10 cellular contexts compared by ENCODE assay signal in the genomic region with DNA sequence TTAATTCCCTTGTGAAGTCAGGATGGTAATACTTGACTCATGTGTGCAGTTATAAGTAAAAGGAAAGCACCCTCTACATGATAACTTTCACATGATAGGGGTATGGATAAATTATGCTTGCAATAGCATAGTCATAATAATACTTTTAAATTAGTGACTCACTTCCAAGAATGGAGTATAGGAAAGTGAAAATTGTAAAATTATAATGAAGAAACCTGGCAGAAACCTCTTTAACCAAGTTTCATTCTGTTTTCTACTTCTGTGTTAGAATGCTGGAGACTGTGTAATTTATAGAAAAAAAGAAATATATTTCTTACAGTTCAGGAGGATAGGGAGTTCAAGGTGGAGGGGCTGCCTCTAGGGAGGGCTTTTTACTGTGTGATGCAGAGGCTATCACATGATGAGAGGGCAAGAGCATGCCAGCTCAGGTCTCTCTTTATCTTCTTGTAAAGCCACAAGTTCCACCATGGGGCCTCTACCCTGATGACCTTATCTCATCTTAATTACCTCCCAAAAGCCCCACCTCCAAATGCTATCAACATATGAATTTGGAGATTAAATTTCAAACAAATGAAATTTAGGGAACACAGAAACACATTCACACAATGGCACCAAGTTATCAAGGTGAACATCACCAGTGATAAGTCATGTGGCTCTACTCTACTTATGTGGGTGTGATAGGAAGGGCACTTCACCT. TPM values are rescaled to one million over a fixed set of nuclear protein-coding genes. Genes with fewer than 3 reads are reported as not detected.
A peak's percentile ranks its signal among the peaks of the same experiment; 100 is the strongest.
DNase-seq lines count a peak whose midpoint lies in the region; ATAC-seq and TF ChIP-seq lines count a peak whose summit lies in the region.
"Had no signal": no experiment of that assay in that cellular context is flagged by ENCODE, and none has a peak within 500 bp of the region (broad histone marks: within the 10 kb centered on the region; RNA-seq: fewer than 3 reads in every experiment).

No MANE protein-coding gene starts in this region.

- no peaks in the 10 kb centered on the region for H3K27me3 Mint-ChIP-seq in activated T-cell treated with anti-CD3 and anti-CD28 coated beads, Interleukin-2, amount 50 U/mL, for 4 hours (ENCODE audit: low read depth)
- no peaks in the 10 kb centered on the region for H3K27me3 Mint-ChIP-seq in stimulated activated naive CD8-positive, alpha-beta T cell treated with anti-CD3 and anti-CD28 coated beads, Interleukin-15, Interleukin-2, amounts not matched to agents 100 ng/mL and 50 ng/mL, for 24 hours

- no peaks in the 10 kb centered on the region for H3K36me3 Mint-ChIP-seq in activated T-cell treated with anti-CD3 and anti-CD28 coated beads, Interleukin-2, amount 50 U/mL, for 4 hours (ENCODE audit: insufficient read depth)
- no peaks in the 10 kb centered on the region for H3K36me3 Mint-ChIP-seq in stimulated activated naive CD8-positive, alpha-beta T cell treated with anti-CD3 and anti-CD28 coated beads, Interleukin-15, Interleukin-2, amounts not matched to agents 100 ng/mL and 50 ng/mL, for 24 hours (ENCODE audit: low read depth)

- peak; percentile 71 to 84 for ATAC-seq in activated T-cell treated with anti-CD3 and anti-CD28 coated beads, Interleukin-2, amount 50 U/mL, for 4 hours
- ATAC-seq in HG02571 (IDR thresholded peaks at IDR 0.05; ENCODE audit: unreplicated experiment) (peak; percentile 59), HG03439 (IDR thresholded peaks at IDR 0.05; ENCODE audit: unreplicated experiment) (peak; percentile 65)

- no peaks in the 10 kb centered on the region for H3K9me3 ChIP-seq in esophagus squamous epithelium
- H3K9me3 ChIP-seq: right atrium auricular region had no signal

- peaks cover 0 to 9% (median 0%) of the 10 kb centered on the region in 3 donors for H3K4me1 ChIP-seq in esophagus squamous epithelium

- no peaks in the 10 kb centered on the region for H3K9me3 Mint-ChIP-seq in activated T-cell treated with anti-CD3 and anti-CD28 coated beads, Interleukin-2, amount 50 U/mL, for 4 hours
- H3K9me3 Mint-ChIP-seq in stimulated activated naive CD8-positive, alpha-beta T cell treated with anti-CD3 and anti-CD28 coated beads, Interleukin-15, Interleukin-2, amounts not matched to agents 100 ng/mL and 50 ng/mL, for 24 hours = no peaks in the 10 kb centered on the region

- H3K27ac ChIP-seq in esophagus squamous epithelium = no peak overlapping the region
- H3K27ac ChIP-seq: coronary artery, right atrium auricular region had no signal

- peaks cover 5% of the 10 kb centered on the region for H3K4me1 Mint-ChIP-seq in activated T-cell treated with anti-CD3 and anti-CD28 coated beads, Interleukin-2, amount 50 U/mL, for 4 hours (ENCODE audit: low read depth)
- H3K4me1 Mint-ChIP-seq in stimulated activated naive CD8-positive, alpha-beta T cell treated with anti-CD3 and anti-CD28 coated beads, Interleukin-15, Interleukin-2, amounts not matched to agents 100 ng/mL and 50 ng/mL, for 24 hours (ENCODE audit: low read depth) = peaks cover 33% of the 10 kb centered on the region

- intact Hi-C loops in esophagus squamous epithelium (cut with DNase I) = no loop called here

- DNase-seq in activated T-cell treated with anti-CD3 and anti-CD28 coated beads, Interleukin-2, amount 50 U/mL, for 4 hours = no peak
- DNase-seq in activated T-cell treated with anti-CD3 and anti-CD28 coated beads for 4 hours (no peak), HPDE6-E6E7 (ENCODE audit: extremely low spot score) (no peak), esophagus squamous epithelium (lab: John Stamatoyannopoulos, UW) (no peak)
- DNase-seq in activated effector memory CD4-positive, alpha-beta T cell treated with Interleukin-2 at 50 U/mL for 16 hours = no peak

- H3K27me3 ChIP-seq in esophagus squamous epithelium = no peaks in the 10 kb centered on the region
- H3K27me3 ChIP-seq: right atrium auricular region had no signal

- no peak for TF ChIP-seq POLR2A in esophagus squamous epithelium (IDR thresholded peaks at IDR 0.05)

- H3K27ac Mint-ChIP-seq in stimulated activated naive CD8-positive, alpha-beta T cell treated with anti-CD3 and anti-CD28 coated beads, Interleukin-15, Interleukin-2, amounts not matched to agents 100 ng/mL and 50 ng/mL, for 24 hours = peak overlapping the region; percentile 89

- no peak overlapping the region for H3K4me3 ChIP-seq in esophagus squamous epithelium
- H3K4me3 ChIP-seq: coronary artery, right atrium auricular region had no signal

- H3K4me3 Mint-ChIP-seq in activated T-cell treated with anti-CD3 and anti-CD28 coated beads, Interleukin-2, amount 50 U/mL, for 4 hours = no peak overlapping the region
- no peak overlapping the region for H3K4me3 Mint-ChIP-seq in stimulated activated naive CD8-positive, alpha-beta T cell treated with anti-CD3 and anti-CD28 coated beads, Interleukin-15, Interleukin-2, amounts not matched to agents 100 ng/mL and 50 ng/mL, for 24 hours

- no peaks in the 10 kb centered on the region for H3K36me3 ChIP-seq in esophagus squamous epithelium
- H3K36me3 ChIP-seq: right atrium auricular region had no signal

- TF ChIP-seq CTCF in esophagus squamous epithelium (IDR thresholded peaks at IDR 0.05) = no peak

RNA-seq across cellular contexts. Expression of a gene that starts 43.2 kb away (rescaled TPM):
- total RNA-seq in activated T-cell treated with anti-CD3 and anti-CD28 coated beads, Interleukin-2, amount 50 U/mL, for 4 hours = 1 to 10 TPM in 1 of 3 donors, under 1 TPM in 2; 0.40 to 3.0 (median 0.74) TPM
- total RNA-seq in esophagus squamous epithelium = 1 to 10 TPM; 1.2 to 8.0 (median 1.6) TPM
